1 cellular context compared by ENCODE assay signal in the genomic region with DNA sequence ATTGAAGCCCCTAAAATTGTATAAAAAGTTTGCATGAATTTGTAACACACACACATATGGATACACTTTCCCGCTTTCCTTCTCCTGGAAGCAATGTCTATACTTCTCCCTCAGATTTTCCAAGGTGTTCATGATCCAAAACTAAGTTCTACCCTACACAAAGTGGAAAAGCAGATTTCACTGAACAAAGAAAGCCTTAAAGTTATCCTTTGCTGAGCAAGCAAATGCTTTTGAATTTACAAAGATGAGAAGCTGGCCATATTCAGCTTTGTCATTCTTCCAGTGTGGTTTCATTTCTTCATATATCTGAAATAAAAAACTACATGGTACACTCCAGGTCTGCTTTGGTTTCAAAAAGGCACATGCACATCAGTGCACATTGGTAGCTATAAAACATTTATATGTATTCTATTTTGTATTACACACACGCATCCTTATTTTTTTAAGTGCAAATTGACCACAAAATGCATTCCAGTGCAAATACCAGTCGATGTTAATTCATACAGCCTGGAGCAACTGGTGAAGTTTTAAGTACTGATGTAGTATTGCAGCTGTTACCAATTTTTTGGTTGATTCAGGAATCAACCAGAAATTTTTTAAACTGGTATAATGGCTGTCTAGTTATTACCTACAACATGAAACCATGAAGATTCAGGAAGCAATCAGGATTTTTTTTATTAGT.
A peak's percentile ranks its signal among the peaks of the same experiment; 100 is the strongest.
TF ChIP-seq lines count a peak whose summit lies in the region.

No MANE protein-coding gene starts in this region.

TF ChIP-seq in SK-N-SH, 30 proteins besides CTCF, POLR2A, EP300 and RAD21 (continued from another document):
- peak; percentile 83; the same call in 1 of the 2 replicates for TF ChIP-seq TEAD4 (IDR thresholded peaks at IDR 0.05; ENCODE audit: borderline replicate concordance, insufficient read depth)
TF ChIP-seq in SK-N-SH: peak in this region for 11.
